7 cellular contexts compared by ENCODE assay signal in the genomic region with DNA sequence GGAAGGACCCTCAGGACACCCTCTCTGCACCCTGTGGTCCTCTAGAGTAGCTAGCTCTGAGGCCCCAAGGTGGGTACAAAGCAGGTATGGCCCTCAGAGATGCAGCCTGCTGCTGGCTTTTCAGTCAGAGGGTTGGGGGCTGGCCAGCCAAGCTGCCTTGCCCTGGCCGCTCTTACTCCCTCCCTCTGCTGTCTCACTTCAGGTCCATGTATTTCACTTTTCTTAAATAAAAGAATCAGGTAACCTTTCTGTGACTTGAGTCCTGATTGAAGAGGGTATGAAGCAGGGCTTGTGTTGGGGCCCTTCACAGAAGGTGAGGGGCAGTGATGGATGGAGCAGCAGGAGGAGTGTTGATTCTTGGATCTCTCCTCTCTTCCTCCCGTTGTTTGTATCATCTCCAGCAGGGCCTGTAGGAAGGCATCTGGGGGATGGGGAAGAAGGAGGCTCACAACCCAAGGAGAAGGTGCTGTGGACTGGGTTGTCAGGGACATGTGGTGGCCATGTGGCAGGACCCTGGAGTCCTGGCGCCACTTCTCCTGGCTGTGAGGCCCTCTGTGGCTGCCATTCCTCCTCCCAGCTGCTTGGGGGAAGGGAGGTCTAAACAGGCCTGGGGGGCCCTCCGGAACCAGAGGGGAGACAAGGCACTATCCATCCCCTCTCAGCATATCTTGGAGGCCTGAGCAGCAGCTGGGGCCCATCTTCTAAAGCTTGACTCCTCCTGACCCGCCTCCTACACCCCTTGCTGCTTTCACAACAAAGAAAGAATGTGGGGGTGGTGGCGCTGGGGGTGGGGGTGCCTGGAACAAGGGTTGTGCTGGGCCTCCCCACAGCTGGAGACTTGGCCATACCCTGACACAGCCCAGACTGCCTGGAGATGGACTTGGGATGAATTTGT. TPM values are rescaled to one million over a fixed set of nuclear protein-coding genes. Genes with fewer than 3 reads are reported as not detected.
DNase-seq lines count a peak whose midpoint lies in the region; ATAC-seq lines count a peak whose summit lies in the region.
"Had no signal": no experiment of that assay in that cellular context is flagged by ENCODE, and none has a peak within 500 bp of the region (broad histone marks: within the 10 kb centered on the region; RNA-seq: fewer than 3 reads in every experiment).

No MANE protein-coding gene starts in this region.

- peaks cover 14% of the 10 kb centered on the region for H3K27me3 Mint-ChIP-seq in activated naive CD4-positive, alpha-beta T cell treated with anti-CD3 and anti-CD28 coated beads for 36 hours (ENCODE audit: low read depth)

- no peaks in the 10 kb centered on the region for H3K9me3 ChIP-seq in thymus (ENCODE audit: control insufficient read depth)

- H3K27ac Mint-ChIP-seq in activated naive CD4-positive, alpha-beta T cell treated with anti-CD3 and anti-CD28 coated beads for 36 hours: no peak overlapping the region
- no peak overlapping the region for H3K27ac Mint-ChIP-seq in activated naive CD4-positive, alpha-beta T cell treated with anti-CD3 and anti-CD28 coated beads, Interleukin-2, amount 50 U/mL, for 72 hours

- H3K27ac ChIP-seq in thymus (ENCODE audit: low read depth): peak overlapping the region; percentile 53

- CTCF ChIA-PET in activated naive CD4-positive, alpha-beta T cell treated with anti-CD3 and anti-CD28 coated beads for 36 hours (lab: Charles Lee): interaction anchor here (1.2 to 2.9 kb wide), 2 partner anchors 68 kb away, joined by 6 to 16 read pairs; no protein-coding TSS in a partner anchor

- H3K4me3 Mint-ChIP-seq in activated naive CD4-positive, alpha-beta T cell treated with anti-CD3 and anti-CD28 coated beads for 36 hours: peak overlapping the region; percentile 22

- WGBS in thymus: 90% methylated on average over 6 of the region's 6 CpGs

- no peaks in the 10 kb centered on the region for H3K36me3 Mint-ChIP-seq in activated naive CD4-positive, alpha-beta T cell treated with anti-CD3 and anti-CD28 coated beads for 36 hours (ENCODE audit: low read depth)
- H3K36me3 Mint-ChIP-seq in activated naive CD4-positive, alpha-beta T cell treated with anti-CD3 and anti-CD28 coated beads, Interleukin-2, amount 50 U/mL, for 72 hours: peaks cover 0 to 6% of the 10 kb centered on the region in 2 donors

- H3K4me3 ChIP-seq in thymus (ENCODE audit: low read length): no peak overlapping the region

- H3K27me3 ChIP-seq in thymus (ENCODE audit: control insufficient read depth, insufficient read depth): no peaks in the 10 kb centered on the region

- H3K4me1 Mint-ChIP-seq in activated naive CD4-positive, alpha-beta T cell treated with anti-CD3 and anti-CD28 coated beads for 36 hours (ENCODE audit: low read depth): peaks cover 7% of the 10 kb centered on the region

- H3K4me1 ChIP-seq in thymus (ENCODE audit: control insufficient read depth, insufficient read depth, low read length): peaks cover 18% of the 10 kb centered on the region

- peaks cover 23% of the 10 kb centered on the region for H3K36me3 ChIP-seq in thymus (ENCODE audit: control insufficient read depth, insufficient read depth)

- intact Hi-C loops in activated naive CD4-positive, alpha-beta T cell treated with anti-CD3 and anti-CD28 coated beads for 36 hours (cut with micrococcal nuclease): loop anchor here (5.0 to 10.0 kb wide), 2 partner anchors 173 to 430 kb away; no protein-coding TSS in a partner anchor

- DNase-seq in activated naive CD4-positive, alpha-beta T cell treated with anti-CD3 and anti-CD28 coated beads for 36 hours: no peak
- DNase-seq in activated naive CD4-positive, alpha-beta T cell treated with anti-CD3 and anti-CD28 coated beads, Interleukin-2, amount 50 U/mL, for 72 hours (ENCODE audit: low spot score in 2 of 2): no peak
- DNase-seq in hepatic stellate cell (ENCODE audit: low spot score) (peak; percentile 71), NOMO-1 treated with DMSO at 0.1 percent for 48 hours (lab: John Stamatoyannopoulos, UW; ENCODE audit: unreplicated experiment) (no peak)
- DNase-seq: AML-193 had no signal

- no peaks in the 10 kb centered on the region for H3K9me3 Mint-ChIP-seq in activated naive CD4-positive, alpha-beta T cell treated with anti-CD3 and anti-CD28 coated beads for 36 hours
- no peaks in the 10 kb centered on the region for H3K9me3 Mint-ChIP-seq in activated naive CD4-positive, alpha-beta T cell treated with anti-CD3 and anti-CD28 coated beads, Interleukin-2, amount 50 U/mL, for 72 hours

- ATAC-seq in activated naive CD4-positive, alpha-beta T cell treated with anti-CD3 and anti-CD28 coated beads, Interleukin-2, amount 50 U/mL, for 72 hours: no peak
- no peak for ATAC-seq in GM18858 (IDR thresholded peaks at IDR 0.05; ENCODE audit: unreplicated experiment)

RNA-seq across cellular contexts. Expression of gene PTK7, which starts 1.0 kb away (rescaled TPM):
- total RNA-seq in activated naive CD4-positive, alpha-beta T cell treated with anti-CD3 and anti-CD28 coated beads for 36 hours: 1 to 10 TPM; 2.0 to 2.2 TPM
- 1 to 10 TPM; 2.9 to 4.7 TPM for total RNA-seq in activated naive CD4-positive, alpha-beta T cell treated with anti-CD3 and anti-CD28 coated beads, Interleukin-2, amount 50 U/mL, for 72 hours
- 101 TPM for polyA plus RNA-seq in thymus

RNA-seq across cellular contexts. Expression of gene KLC4, which starts 15.7 kb away (rescaled TPM):
- total RNA-seq in activated naive CD4-positive, alpha-beta T cell treated with anti-CD3 and anti-CD28 coated beads for 36 hours: 10 to 100 TPM; 12.0 to 12.3 TPM
- total RNA-seq in activated naive CD4-positive, alpha-beta T cell treated with anti-CD3 and anti-CD28 coated beads, Interleukin-2, amount 50 U/mL, for 72 hours: 10 to 100 TPM; 19.9 to 50.1 TPM
- polyA plus RNA-seq in thymus: 27.1 TPM

RNA-seq across cellular contexts. Expression of gene MRPL2, which starts 15.9 kb away (rescaled TPM):
- 10 to 100 TPM; 87.7 to 95.1 TPM for total RNA-seq in activated naive CD4-positive, alpha-beta T cell treated with anti-CD3 and anti-CD28 coated beads for 36 hours
- 10 to 100 TPM; 87.4 to 99.8 TPM for total RNA-seq in activated naive CD4-positive, alpha-beta T cell treated with anti-CD3 and anti-CD28 coated beads, Interleukin-2, amount 50 U/mL, for 72 hours
- polyA plus RNA-seq in thymus: 49.9 TPM

RNA-seq across cellular contexts. Expression of gene CUL7, which starts 21.4 kb away (rescaled TPM):
- 10 to 100 TPM; 21.9 to 22.1 TPM for total RNA-seq in activated naive CD4-positive, alpha-beta T cell treated with anti-CD3 and anti-CD28 coated beads for 36 hours
- 10 to 100 TPM; 13.0 to 21.6 TPM for total RNA-seq in activated naive CD4-positive, alpha-beta T cell treated with anti-CD3 and anti-CD28 coated beads, Interleukin-2, amount 50 U/mL, for 72 hours
- 5.5 TPM for polyA plus RNA-seq in thymus

RNA-seq across cellular contexts. Expression of gene RRP36, which starts 53.7 kb away (rescaled TPM):
- total RNA-seq in activated naive CD4-positive, alpha-beta T cell treated with anti-CD3 and anti-CD28 coated beads for 36 hours: 10 to 100 TPM; 31.0 to 32.7 TPM
- 10 to 100 TPM; 45.6 to 46.9 TPM for total RNA-seq in activated naive CD4-positive, alpha-beta T cell treated with anti-CD3 and anti-CD28 coated beads, Interleukin-2, amount 50 U/mL, for 72 hours
- polyA plus RNA-seq in thymus: 50.1 TPM
